ENCODE assay signal across 16 cellular contexts in the genomic region with DNA sequence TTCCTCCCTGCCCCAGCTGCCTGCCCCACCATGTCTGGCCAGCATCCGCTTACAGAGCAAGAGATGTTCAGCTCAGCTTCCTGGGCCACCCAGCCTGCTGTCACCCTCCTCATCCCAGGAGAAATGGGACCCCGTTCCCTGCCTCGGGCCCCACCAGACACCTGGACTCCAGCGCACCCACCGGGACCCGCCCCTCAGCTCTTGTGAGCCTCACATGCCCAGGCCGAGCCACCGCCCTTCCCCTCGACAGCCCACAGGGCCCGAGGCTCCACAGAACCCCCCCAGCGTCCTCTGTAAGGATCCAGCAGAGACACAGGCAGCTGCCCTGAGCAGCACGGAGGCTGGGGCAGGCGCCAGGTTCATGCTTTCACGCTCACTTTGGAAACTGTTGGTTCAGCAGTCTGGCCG. TPM values are rescaled to one million over a fixed set of nuclear protein-coding genes. Genes with fewer than 3 reads are reported as not detected.
A peak's percentile ranks its signal among the peaks of the same experiment; 100 is the strongest.
DNase-seq lines count a peak whose midpoint lies in the region; ATAC-seq and TF ChIP-seq lines count a peak whose summit lies in the region.
"Had no signal": no experiment of that assay in that cellular context is flagged by ENCODE, and none has a peak within 500 bp of the region (broad histone marks: within the 10 kb centered on the region; RNA-seq: fewer than 3 reads in every experiment).

No MANE protein-coding gene starts in this region.

- peaks cover 0 to 3% (median 0%) of the 10 kb centered on the region in 5 experiments for H3K9me3 Mint-ChIP-seq in brain
- no peaks in the 10 kb centered on the region for H3K9me3 Mint-ChIP-seq in CD8-positive, alpha-beta memory T cell

- no peaks in the 10 kb centered on the region for H3K9me3 ChIP-seq in BLaER1 treated with 17β-estradiol and CSF1 and Interleukin-3, amounts not matched to agents 10 nM and 100 nM (replicated peaks in 1 of 11)
- no peaks in the 10 kb centered on the region for H3K9me3 ChIP-seq in osteoblast (ENCODE audit: low read depth, low read length)
- H3K9me3 ChIP-seq in CD8-positive, alpha-beta memory T cell (ENCODE audit: low read length): no peaks in the 10 kb centered on the region
- H3K9me3 ChIP-seq: HAP-1, MG63 had no signal

- CTCF ChIA-PET in CD8-positive, alpha-beta memory T cell (lab: Charles Lee): no interaction called here

- peak overlapping the region in 1 of 5 experiments; percentile 46 for H3K4me3 Mint-ChIP-seq in brain
- no peak overlapping the region for H3K4me3 Mint-ChIP-seq in CD8-positive, alpha-beta memory T cell
- H3K4me3 Mint-ChIP-seq: CD14-positive monocyte had no signal

- no peaks in the 10 kb centered on the region for H3K36me3 ChIP-seq in BLaER1 treated with 17β-estradiol and CSF1 and Interleukin-3, amounts not matched to agents 10 nM and 100 nM
- no peaks in the 10 kb centered on the region for H3K36me3 ChIP-seq in osteoblast (ENCODE audit: insufficient read depth, low read length)
- H3K36me3 ChIP-seq in CD8-positive, alpha-beta memory T cell (ENCODE audit: insufficient read depth, low read length): no peaks in the 10 kb centered on the region
- H3K36me3 ChIP-seq: HAP-1, MG63 had no signal

- peaks cover 33 to 100% (median 98%) of the 10 kb centered on the region in 10 experiments for H3K4me1 ChIP-seq in BLaER1 treated with 17β-estradiol and CSF1 and Interleukin-3, amounts not matched to agents 10 nM and 100 nM
- H3K4me1 ChIP-seq in osteoblast (ENCODE audit: insufficient read depth, low read length): no peaks in the 10 kb centered on the region
- H3K4me1 ChIP-seq in CD8-positive, alpha-beta memory T cell (ENCODE audit: insufficient read depth, low read length): peaks cover 6% of the 10 kb centered on the region
- H3K4me1 ChIP-seq: HAP-1 had no signal

- DNase-seq in NCI-H510A treated with DMSO at 0.1 percent for 48 hours (lab: John Stamatoyannopoulos, UW): peak; percentile 25
- no peak for DNase-seq in NCI-H510A (lab: John Stamatoyannopoulos, UW)
- peak; percentile 77 for DNase-seq in osteoblast (ENCODE audit: insufficient read length, low spot score, missing footprints)
- no peak for DNase-seq in CD8-positive, alpha-beta memory T cell
- DNase-seq: COR-L47, MG63, NCI-H1092, NCI-H187, SIG-M5 had no signal

- H3K36me3 Mint-ChIP-seq in brain: no peaks in the 10 kb centered on the region
- H3K36me3 Mint-ChIP-seq in CD8-positive, alpha-beta memory T cell: no peaks in the 10 kb centered on the region
- H3K36me3 Mint-ChIP-seq: CD14-positive monocyte had no signal

- no peak overlapping the region for H2AFZ ChIP-seq in osteoblast (ENCODE audit: low read length)

- ATAC-seq in GM21423 (IDR thresholded peaks at IDR 0.05; ENCODE audit: unreplicated experiment): no peak
- ATAC-seq in GM19035 (IDR thresholded peaks at IDR 0.05; ENCODE audit: unreplicated experiment): no peak

- TF ChIP-seq CTCF in brain (conservative IDR thresholded peaks at IDR 0.05) (no peak), osteoblast (IDR thresholded peaks at IDR 0.05; ENCODE audit: extremely low read depth, low read depth, low read length) (no peak)

- H3K27me3 Mint-ChIP-seq in brain: peaks cover 9% of the 10 kb centered on the region
- peaks cover 10 to 24% of the 10 kb centered on the region in 2 donors for H3K27me3 Mint-ChIP-seq in CD8-positive, alpha-beta memory T cell

- H3K4me2 ChIP-seq in BLaER1 treated with 17β-estradiol and CSF1 and Interleukin-3, amounts not matched to agents 10 nM and 100 nM: peak overlapping the region; percentile 5 to 96 (median 73); a peak in 19 of 22 replicates
- H3K4me2 ChIP-seq in osteoblast (ENCODE audit: insufficient read depth, low read length): no peak overlapping the region

- no peak overlapping the region for H3K4me3 ChIP-seq in BLaER1 treated with 17β-estradiol and CSF1 and Interleukin-3, amounts not matched to agents 10 nM and 100 nM
- no peak overlapping the region for H3K4me3 ChIP-seq in osteoblast (ENCODE audit: insufficient read depth, low read length)
- no peak overlapping the region for H3K4me3 ChIP-seq in CD8-positive, alpha-beta memory T cell (ENCODE audit: low read length)
- H3K4me3 ChIP-seq: HAP-1, MG63 had no signal

- H3K79me2 ChIP-seq in osteoblast (ENCODE audit: insufficient read depth, low read length): no peaks in the 10 kb centered on the region

- POLR2A ChIA-PET in CD8-positive, alpha-beta memory T cell (lab: Charles Lee): no interaction called here

- peak overlapping the region in 2 of 11 experiments; percentile 6 to 34; a peak in 1 of 22 replicates for H3K9ac ChIP-seq in BLaER1 treated with 17β-estradiol and CSF1 and Interleukin-3, amounts not matched to agents 10 nM and 100 nM

- H3K27me3 ChIP-seq in BLaER1 treated with 17β-estradiol and CSF1 and Interleukin-3, amounts not matched to agents 10 nM and 100 nM: peaks cover 0 to 37% (median 0%) of the 10 kb centered on the region in 11 experiments; a peak in 5 of 22 replicates
- H3K27me3 ChIP-seq in osteoblast (ENCODE audit: insufficient read depth, low read length): no peaks in the 10 kb centered on the region
- H3K27me3 ChIP-seq in CD8-positive, alpha-beta memory T cell (ENCODE audit: insufficient read depth, low read length, poor library complexity, severe bottlenecking): no peaks in the 10 kb centered on the region
- H3K27me3 ChIP-seq: MG63 had no signal

- peak overlapping the region in 4 of 5 experiments; percentile 63 to 69 (median 65) for H3K27ac Mint-ChIP-seq in brain
- H3K27ac Mint-ChIP-seq in CD8-positive, alpha-beta memory T cell: no peak overlapping the region

- H4K20me1 ChIP-seq in BLaER1 treated with 17β-estradiol and CSF1 and Interleukin-3, amounts not matched to agents 10 nM and 100 nM: peaks cover 0 to 27% (median 0%) of the 10 kb centered on the region in 11 experiments; a peak in 4 of 22 replicates
- H4K20me1 ChIP-seq in osteoblast (ENCODE audit: insufficient read depth, low read length): no peaks in the 10 kb centered on the region

- H3K27ac ChIP-seq in BLaER1 treated with 17β-estradiol and CSF1 and Interleukin-3, amounts not matched to agents 10 nM and 100 nM: no peak overlapping the region
- H3K27ac ChIP-seq in osteoblast (ENCODE audit: low read depth, low read length): no peak overlapping the region
- no peak overlapping the region for H3K27ac ChIP-seq in CD8-positive, alpha-beta memory T cell (ENCODE audit: low read depth, low read length)

- peaks cover 61% of the 10 kb centered on the region for H3K4me1 Mint-ChIP-seq in brain
- peaks cover 0 to 4% (median 0%) of the 10 kb centered on the region in 3 donors for H3K4me1 Mint-ChIP-seq in CD8-positive, alpha-beta memory T cell

RNA-seq across cellular contexts. Expression of a gene that starts 18.4 kb away (rescaled TPM):
- not detected for polyA plus RNA-seq in brain (ENCODE audit: insufficient read depth, low read depth, low replicate concordance)
- total RNA-seq in osteoblast: not detected in 2 replicates
- total RNA-seq in CD8-positive, alpha-beta memory T cell: not detected
- polyA plus RNA-seq in CD8-positive, alpha-beta memory T cell: not detected
- polyA plus RNA-seq: CD14-positive monocyte had no signal

RNA-seq across cellular contexts. Expression of a gene that starts 43.4 kb away (rescaled TPM):
- 69.2 TPM for polyA plus RNA-seq in brain (ENCODE audit: insufficient read depth, low read depth, low replicate concordance)
- total RNA-seq in osteoblast: not detected in 2 replicates
- total RNA-seq in CD8-positive, alpha-beta memory T cell: under 1 TPM in 1 of 2 experiments, not detected in 1; 0.31 TPM
- not detected for polyA plus RNA-seq in CD8-positive, alpha-beta memory T cell
- total RNA-seq: HT-29 had no signal
- polyA plus RNA-seq: CD14-positive monocyte had no signal

Comparison
In these comparisons a context has a peak if more than half of its experiments do, and no peak if none do; other contexts are left out.
1. DNase-seq: peak in NCI-H510A treated with DMSO at 0.1 percent for 48 hours (single experiment) and osteoblast (single experiment); none in NCI-H510A (single experiment) and CD8-positive, alpha-beta memory T cell (0 of 5).
2. H3K27ac Mint-ChIP-seq: peak in brain (4 of 5); none in CD8-positive, alpha-beta memory T cell (0 of 8).